ENCODE assay signal across 15 cellular contexts in genomic region chr11:1983601-1983961, GRCh38. TPM values are rescaled to one million over a fixed set of nuclear protein-coding genes. Genes with fewer than 3 reads are reported as not detected.
"Had no signal": no experiment of that assay in that cellular context is flagged by ENCODE, and none has a peak within 500 bp of the region (broad histone marks: within the 10 kb centered on the region; RNA-seq: fewer than 3 reads in every experiment).

No MANE protein-coding gene starts in this region.

- DNase-seq: activated CD4-positive, alpha-beta memory T cell treated with anti-CD3 and anti-CD28 coated beads for 36 hours; central memory CD4-positive, alpha-beta T cell; effector CD4-positive, alpha-beta T cell; retina; stimulated activated CD4-positive, alpha-beta T cell treated with anti-CD3 and anti-CD28 coated beads, Interleukin-2, amount 100 ng/mL, for 48 hours; stimulated activated CD8-positive, alpha-beta memory T cell treated with anti-CD3 and anti-CD28 coated beads, Interleukin-4, amount 100 ng/mL, for 48 hours; stimulated activated naive CD8-positive, alpha-beta T cell treated with anti-CD3 and anti-CD28 coated beads, Interleukin-15, Interleukin-2, amounts not matched to agents 100 U/mL and 50 U/mL, for 24 hours; SW 1271; upper lobe of right lung had no signal

- H3K9ac ChIP-seq: neural progenitor cell, parathyroid adenoma had no signal

- H3K4me1 ChIP-seq: heart left ventricle, neural progenitor cell, parathyroid adenoma, suprapubic skin, upper lobe of right lung had no signal

- H3K9me3 ChIP-seq: heart left ventricle, suprapubic skin, upper lobe of right lung had no signal

- H3K79me2 ChIP-seq: parathyroid adenoma had no signal

- H2AFZ ChIP-seq: neural progenitor cell, parathyroid adenoma had no signal

- ATAC-seq: activated CD4-positive, CD25-positive, alpha-beta regulatory T cell treated with anti-CD3 and anti-CD28 coated beads, Interleukin-2, amount 50 U/mL, for 24 hours; heart left ventricle; stimulated activated naive CD8-positive, alpha-beta T cell treated with anti-CD3 and anti-CD28 coated beads, Interleukin-15, Interleukin-2, amounts not matched to agents 100 U/mL and 50 U/mL, for 24 hours; upper lobe of right lung had no signal

- H3K27ac ChIP-seq: coronary artery, heart left ventricle, neural progenitor cell, parathyroid adenoma, suprapubic skin, upper lobe of right lung had no signal

- H3K36me3 ChIP-seq: heart left ventricle, neural progenitor cell, suprapubic skin, upper lobe of right lung had no signal

- H3K4me2 ChIP-seq: neural progenitor cell had no signal

- H3K4me3 ChIP-seq: coronary artery, heart left ventricle, neural progenitor cell, suprapubic skin, upper lobe of right lung had no signal

- H3K27me3 ChIP-seq: heart left ventricle, neural progenitor cell, suprapubic skin, upper lobe of right lung had no signal

RNA-seq across cellular contexts. Expression of gene H19, which starts 14.1 kb away (rescaled TPM):
- total RNA-seq: activated CD4-positive, alpha-beta memory T cell treated with anti-CD3 and anti-CD28 coated beads for 36 hours had no signal
